Comparison of ENCODE assay signal across 8 cellular contexts in the genomic region with DNA sequence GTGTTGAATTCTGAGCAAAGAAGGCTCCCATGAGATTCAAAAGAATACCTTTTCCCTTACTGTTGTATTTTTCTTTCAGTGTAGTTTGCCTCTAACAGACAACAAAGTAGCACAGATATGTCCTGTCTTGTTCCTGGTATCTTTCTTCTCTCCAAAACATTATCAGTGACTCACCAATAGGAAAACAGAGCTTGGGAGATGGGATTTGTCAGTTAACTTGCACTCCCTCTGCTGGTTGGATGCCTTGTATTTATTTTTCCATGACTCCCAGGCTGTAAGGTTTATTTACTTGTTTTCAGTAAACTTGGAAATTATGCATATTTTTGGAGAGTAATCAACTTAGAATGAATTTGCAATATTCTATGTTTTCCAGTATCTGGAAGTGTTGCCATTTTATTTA.
DNase-seq lines count a peak whose midpoint lies in the region; ATAC-seq, FAIRE-seq and TF ChIP-seq lines count a peak whose summit lies in the region.

No MANE protein-coding gene starts in this region.

- H3K4me3 ChIP-seq in A549, result no peak overlapping the region
- H3K4me3 ChIP-seq in astrocyte of the cerebellum (ENCODE audit: low read depth, low read length), result no peak overlapping the region
- H3K4me3 ChIP-seq in kidney epithelial cell (ENCODE audit: low read depth, low read length), result no peak overlapping the region

- POLR2A ChIA-PET in A549 (lab: Yijun Ruan, JAX), result interaction anchor here (1.0 kb wide), 1 partner anchor 460 kb away, joined by 3 read pairs; a partner anchor contains a TSS

- ATAC-seq in A549 (peak in 1 of 2 experiments; percentile 72; a peak in 3 of 6 replicates), HG03097 (IDR thresholded peaks at IDR 0.05; ENCODE audit: low FRiP score, unreplicated experiment) (no peak), HG02763 (IDR thresholded peaks at IDR 0.05; ENCODE audit: unreplicated experiment) (no peak)

- DNase-seq in A549 (ENCODE audit: low read depth in 1 of 2, low spot score in 1 of 2) (peak; percentile 8 to 56), HS-5 (ENCODE audit: low read depth) (peak; percentile 32), astrocyte of the cerebellum (ENCODE audit: low read depth) (peak; percentile 27), kidney epithelial cell (ENCODE audit: low read depth) (no peak), GM19238 (ENCODE audit: insufficient read length, low spot score) (no peak)
- no peak for DNase-seq in activated CD8-positive, alpha-beta memory T cell treated with anti-CD3 and anti-CD28 coated beads, Interleukin-2, amount 50 U/mL, for 48 hours

- 0 out of 3 replicates have a peak, but pooled peaks cover 6% of the 10 kb centered on the region for H3K9me3 ChIP-seq in A549

- no peaks in the 10 kb centered on the region for H3K36me3 ChIP-seq in kidney epithelial cell (ENCODE audit: control insufficient read depth, insufficient read depth, low read length)

- no peak overlapping the region for H3K27ac ChIP-seq in A549

- H3K27me3 ChIP-seq in kidney epithelial cell (ENCODE audit: control insufficient read depth, insufficient read depth, low read length), result no peaks in the 10 kb centered on the region

- no peak for TF ChIP-seq EP300 in A549 (IDR thresholded peaks at IDR 0.05)

- TF ChIP-seq POLR2A in A549 (IDR thresholded peaks at IDR 0.05; ENCODE audit: low read length), result no peak

- no peak for FAIRE-seq in A549 (lab: Jason Lieb, UNC)

- peak; percentile 20 to 49; a peak in 2 of 5 replicates for TF ChIP-seq RAD21 in A549 (conservative IDR thresholded peaks at IDR 0.05 in 1 of 2, IDR thresholded peaks at IDR 0.05 in 1 of 2)

- no peak overlapping the region for H3K4me2 ChIP-seq in A549

- TF ChIP-seq CTCF in A549 (IDR thresholded peaks at IDR 0.05) (peak; percentile 23; the same call in 1 of the 3 replicates), astrocyte of the cerebellum (IDR thresholded peaks at IDR 0.05; ENCODE audit: low read depth, low read length, missing control alignments) (peak; percentile 47), kidney epithelial cell (IDR thresholded peaks at IDR 0.05; ENCODE audit: insufficient read depth, low read length, poor library complexity, severe bottlenecking) (peak; percentile 52)

- H3K4me1 ChIP-seq in A549, result no peaks in the 10 kb centered on the region

- CTCF ChIA-PET in A549 (lab: Yijun Ruan, JAX), result no interaction called here

- in situ Hi-C loops in astrocyte of the cerebellum (cut with HindIII; ENCODE audit: low sequenced_read_pairs), result no loop called here

TF ChIP-seq in A549, 52 proteins besides CTCF, POLR2A, EP300 and RAD21:
- TF ChIP-seq SMC3 (IDR thresholded peaks at IDR 0.05) (peak; percentile 17; the same call in 1 of the 3 replicates), EHF (CRISPR knock-in tag; IDR thresholded peaks at IDR 0.05) (no peak), MYC (IDR thresholded peaks at IDR 0.05; ENCODE audit: borderline replicate concordance, low read length) (no peak), HOXB13 (CRISPR knock-in tag; IDR thresholded peaks at IDR 0.05; ENCODE audit: low read depth) (no peak), FOSL2 (IDR thresholded peaks at IDR 0.05) (no peak), FOSL2 (CRISPR knock-in tag; IDR thresholded peaks at IDR 0.05) (peak; percentile 57)

Comparison
In these comparisons a context has a peak if more than half of its experiments do, and no peak if none do; other contexts are left out.
1. DNase-seq: peak in A549 (2 of 2), HS-5 (single experiment) and astrocyte of the cerebellum (single experiment); none in kidney epithelial cell (single experiment), GM19238 (single experiment) and activated CD8-positive, alpha-beta memory T cell treated with anti-CD3 and anti-CD28 coated beads, Interleukin-2, amount 50 U/mL, for 48 hours (single experiment).
2. Peak in every context shown above with its lines, with median percentiles within 50 percentile points of each other: CTCF ChIP-seq.